1 cellular context compared by ENCODE assay signal in the genomic region with DNA sequence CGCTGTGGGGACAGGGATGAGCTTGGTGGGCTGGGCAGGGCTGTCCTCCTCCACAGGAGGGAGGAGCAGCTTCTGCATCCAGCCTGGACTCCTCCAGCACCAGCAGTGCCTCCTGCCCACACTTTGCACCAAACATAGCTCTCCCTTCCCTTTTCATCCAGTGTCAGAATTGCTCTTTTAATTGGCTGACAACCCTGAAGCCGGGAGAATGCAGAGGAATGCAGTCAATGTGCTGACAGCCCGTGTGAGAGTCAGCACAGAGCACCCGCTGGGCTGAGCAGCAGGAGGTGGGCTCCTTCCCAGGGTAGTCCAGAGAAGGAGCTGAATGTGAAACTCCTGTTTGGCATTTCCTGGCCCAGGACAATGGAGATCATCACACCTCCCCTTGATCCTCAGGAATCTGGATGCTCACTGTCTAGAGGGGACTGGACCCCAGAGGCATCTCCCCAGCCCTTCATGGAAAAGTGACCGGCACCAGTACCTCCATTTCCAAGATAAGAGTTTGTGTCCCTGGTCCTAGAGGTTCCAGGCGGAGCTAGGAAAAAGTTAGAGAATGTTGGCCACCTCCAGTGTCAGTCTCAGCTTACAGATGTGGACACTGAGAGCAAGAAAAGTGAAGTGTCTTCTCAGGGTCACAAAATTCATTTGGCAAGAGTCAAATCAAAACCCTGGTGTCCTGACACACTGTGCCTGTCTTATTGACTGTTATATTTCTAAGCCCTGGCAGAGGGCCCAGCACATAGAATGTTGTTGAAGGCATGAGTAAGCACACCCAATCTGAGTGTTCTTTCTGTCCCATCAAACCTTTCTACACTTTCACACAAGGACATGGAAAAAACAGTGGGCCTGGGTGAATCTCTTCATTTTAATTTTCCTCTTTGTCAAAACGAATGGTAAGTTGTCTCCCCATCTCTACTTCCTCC.
TF ChIP-seq lines count a peak whose summit lies in the region.

No MANE protein-coding gene starts in this region.

TF ChIP-seq in SK-N-SH treated with all-trans-retinoic acid at 6 μM for 48 hours, 23 proteins besides CTCF, POLR2A, EP300 and RAD21 (continued from another document):
- TF ChIP-seq, protein P1, sequence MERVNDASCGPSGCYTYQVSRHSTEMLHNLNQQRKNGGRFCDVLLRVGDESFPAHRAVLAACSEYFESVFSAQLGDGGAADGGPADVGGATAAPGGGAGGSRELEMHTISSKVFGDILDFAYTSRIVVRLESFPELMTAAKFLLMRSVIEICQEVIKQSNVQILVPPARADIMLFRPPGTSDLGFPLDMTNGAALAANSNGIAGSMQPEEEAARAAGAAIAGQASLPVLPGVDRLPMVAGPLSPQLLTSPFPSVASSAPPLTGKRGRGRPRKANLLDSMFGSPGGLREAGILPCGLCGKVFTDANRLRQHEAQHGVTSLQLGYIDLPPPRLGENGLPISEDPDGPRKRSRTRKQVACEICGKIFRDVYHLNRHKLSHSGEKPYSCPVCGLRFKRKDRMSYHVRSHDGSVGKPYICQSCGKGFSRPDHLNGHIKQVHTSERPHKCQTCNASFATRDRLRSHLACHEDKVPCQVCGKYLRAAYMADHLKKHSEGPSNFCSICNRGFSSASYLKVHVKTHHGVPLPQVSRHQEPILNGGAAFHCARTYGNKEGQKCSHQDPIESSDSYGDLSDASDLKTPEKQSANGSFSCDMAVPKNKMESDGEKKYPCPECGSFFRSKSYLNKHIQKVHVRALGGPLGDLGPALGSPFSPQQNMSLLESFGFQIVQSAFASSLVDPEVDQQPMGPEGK (CRISPR knock-in tag; IDR thresholded peaks at IDR 0.05; ENCODE audit: borderline replicate concordance), result no peak
- no peak for TF ChIP-seq POU6F1 (CRISPR knock-in tag; IDR thresholded peaks at IDR 0.05; ENCODE audit: borderline replicate concordance, low read depth)
- no peak for TF ChIP-seq ZFP30 (CRISPR knock-in tag; IDR thresholded peaks at IDR 0.05)
- no peak for TF ChIP-seq RARB (CRISPR knock-in tag; IDR thresholded peaks at IDR 0.05)
- no peak for TF ChIP-seq ISL1 (CRISPR knock-in tag; IDR thresholded peaks at IDR 0.05)
- TF ChIP-seq, protein P2, sequence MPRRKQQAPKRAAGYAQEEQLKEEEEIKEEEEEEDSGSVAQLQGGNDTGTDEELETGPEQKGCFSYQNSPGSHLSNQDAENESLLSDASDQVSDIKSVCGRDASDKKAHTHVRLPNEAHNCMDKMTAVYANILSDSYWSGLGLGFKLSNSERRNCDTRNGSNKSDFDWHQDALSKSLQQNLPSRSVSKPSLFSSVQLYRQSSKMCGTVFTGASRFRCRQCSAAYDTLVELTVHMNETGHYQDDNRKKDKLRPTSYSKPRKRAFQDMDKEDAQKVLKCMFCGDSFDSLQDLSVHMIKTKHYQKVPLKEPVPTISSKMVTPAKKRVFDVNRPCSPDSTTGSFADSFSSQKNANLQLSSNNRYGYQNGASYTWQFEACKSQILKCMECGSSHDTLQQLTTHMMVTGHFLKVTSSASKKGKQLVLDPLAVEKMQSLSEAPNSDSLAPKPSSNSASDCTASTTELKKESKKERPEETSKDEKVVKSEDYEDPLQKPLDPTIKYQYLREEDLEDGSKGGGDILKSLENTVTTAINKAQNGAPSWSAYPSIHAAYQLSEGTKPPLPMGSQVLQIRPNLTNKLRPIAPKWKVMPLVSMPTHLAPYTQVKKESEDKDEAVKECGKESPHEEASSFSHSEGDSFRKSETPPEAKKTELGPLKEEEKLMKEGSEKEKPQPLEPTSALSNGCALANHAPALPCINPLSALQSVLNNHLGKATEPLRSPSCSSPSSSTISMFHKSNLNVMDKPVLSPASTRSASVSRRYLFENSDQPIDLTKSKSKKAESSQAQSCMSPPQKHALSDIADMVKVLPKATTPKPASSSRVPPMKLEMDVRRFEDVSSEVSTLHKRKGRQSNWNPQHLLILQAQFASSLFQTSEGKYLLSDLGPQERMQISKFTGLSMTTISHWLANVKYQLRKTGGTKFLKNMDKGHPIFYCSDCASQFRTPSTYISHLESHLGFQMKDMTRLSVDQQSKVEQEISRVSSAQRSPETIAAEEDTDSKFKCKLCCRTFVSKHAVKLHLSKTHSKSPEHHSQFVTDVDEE (CRISPR knock-in tag; IDR thresholded peaks at IDR 0.05), result no peak
- no peak for TF ChIP-seq ESRRG (CRISPR knock-in tag; IDR thresholded peaks at IDR 0.05)
